10 cellular contexts compared by ENCODE assay signal in the genomic region with DNA sequence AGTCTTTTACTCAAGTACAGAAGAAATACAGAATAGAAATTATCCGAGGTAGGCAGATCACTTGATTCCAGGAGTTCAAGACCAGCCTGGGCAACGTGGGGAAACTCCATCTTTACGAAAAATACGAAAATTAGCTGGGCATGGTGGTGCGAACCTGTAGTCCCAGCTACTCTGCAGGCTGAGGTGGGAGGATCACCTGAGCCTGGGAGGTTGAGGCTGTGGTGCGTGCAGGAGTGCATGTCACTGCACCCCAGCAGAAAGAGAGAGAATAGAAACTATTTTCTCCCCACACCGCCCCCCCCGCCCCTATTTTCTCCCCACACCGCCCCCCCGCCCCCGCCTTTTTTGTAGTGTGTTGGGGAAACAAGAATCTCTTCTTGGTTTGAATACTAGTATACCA. TPM values are rescaled to one million over a fixed set of nuclear protein-coding genes. Genes with fewer than 3 reads are reported as not detected.
DNase-seq lines count a peak whose midpoint lies in the region; ATAC-seq and TF ChIP-seq lines count a peak whose summit lies in the region.
"Had no signal": no experiment of that assay in that cellular context is flagged by ENCODE, and none has a peak within 500 bp of the region (broad histone marks: within the 10 kb centered on the region; RNA-seq: fewer than 3 reads in every experiment).

No MANE protein-coding gene starts in this region.

- TF ChIP-seq POLR2A in breast epithelium (IDR thresholded peaks at IDR 0.05) (no peak), NB4 (IDR thresholded peaks at IDR 0.05; ENCODE audit: extremely low read depth, insufficient read length) (no peak)

- peaks cover 20% of the 10 kb centered on the region for H3K36me3 Mint-ChIP-seq in MCF 10A (ENCODE audit: insufficient read depth, unreplicated experiment)

- no peaks in the 10 kb centered on the region for H3K27me3 Mint-ChIP-seq in MCF 10A (ENCODE audit: insufficient read depth, unreplicated experiment)

- H3K4me1 ChIP-seq in breast epithelium: no peaks in the 10 kb centered on the region
- H3K4me1 ChIP-seq in fibroblast of lung (ENCODE audit: control insufficient read depth, extremely low read depth, insufficient read depth, low read length): no peaks in the 10 kb centered on the region
- H3K4me1 ChIP-seq in tibial artery: peaks cover 0 to 26% (median 8%) of the 10 kb centered on the region in 4 donors

- H3K36me3 ChIP-seq in breast epithelium (no peaks in the 10 kb centered on the region), fibroblast of lung (ENCODE audit: control insufficient read depth, insufficient read depth, low read length) (no peaks in the 10 kb centered on the region), tibial artery (peaks cover 0 to 4% (median 0%) of the 10 kb centered on the region in 3 donors)

- H3K4me1 Mint-ChIP-seq in MCF 10A (ENCODE audit: insufficient read depth, unreplicated experiment): peaks cover 9% of the 10 kb centered on the region

- CTCF ChIA-PET in MCF 10A (lab: Yijun Ruan, JAX): interaction anchor here (2.0 kb wide), 1 partner anchor 10 kb away, joined by 8 read pairs; no protein-coding TSS in a partner anchor

- peak overlapping the region; percentile 92 for H3K4me3 Mint-ChIP-seq in MCF 10A (ENCODE audit: unreplicated experiment)

- H3K27me3 ChIP-seq in breast epithelium: no peaks in the 10 kb centered on the region
- no peaks in the 10 kb centered on the region for H3K27me3 ChIP-seq in fibroblast of lung (ENCODE audit: control insufficient read depth, insufficient read depth, low read length)
- H3K27me3 ChIP-seq in tibial artery: no peaks in the 10 kb centered on the region

- no peaks in the 10 kb centered on the region for H3K9me3 Mint-ChIP-seq in MCF 10A (ENCODE audit: unreplicated experiment)

- H3K27ac Mint-ChIP-seq in MCF 10A (ENCODE audit: low read depth, unreplicated experiment): peak overlapping the region; percentile 91

- no peaks in the 10 kb centered on the region for H4K20me1 ChIP-seq in fibroblast of lung (ENCODE audit: control insufficient read depth, extremely low read depth, insufficient read depth, low read length)

- H3K79me2 ChIP-seq in fibroblast of lung (ENCODE audit: control insufficient read depth, insufficient read depth, low read length): peaks cover 53% of the 10 kb centered on the region

- intact Hi-C loops in MCF 10A (cut with micrococcal nuclease) (loop anchor here (10.0 kb wide), 1 partner anchor 214 kb away; a partner anchor contains a TSS), breast epithelium (cut with DNase I; ENCODE audit: low total_unique reads) (no loop called here), tibial artery (cut with DNase I; ENCODE audit: low total_unique reads) (no loop called here)

- POLR2A ChIA-PET in MCF 10A (lab: Yijun Ruan, JAX): interaction anchor here (1.4 to 4.2 kb wide), 4 partner anchors 8 to 281 kb away, joined by 3 to 28 read pairs (median 12); a partner anchor contains a TSS

- H3K27ac ChIP-seq in breast epithelium: peak overlapping the region in 1 of 2 donors; percentile 5
- no peak overlapping the region for H3K27ac ChIP-seq in fibroblast of lung (ENCODE audit: insufficient read depth, low read length)
- peak overlapping the region; percentile 92 to 94 for H3K27ac ChIP-seq in tibial artery

- peak overlapping the region; percentile 49 for H3K4me2 ChIP-seq in fibroblast of lung (ENCODE audit: extremely low read depth, insufficient read depth, low read length)

- no peak overlapping the region for H3K4me3 ChIP-seq in breast epithelium
- peak overlapping the region; percentile 82 for H3K4me3 ChIP-seq in NB4 (ENCODE audit: low read depth, low read length)
- peak overlapping the region; percentile 6 to 100 (median 81) for H3K4me3 ChIP-seq in fibroblast of lung (replicated peaks in 1 of 4; ENCODE audit: control extremely low read depth in 1 of 4, insufficient read depth in 1 of 4, low read depth in 3 of 4, low read length in 4 of 4)
- no peak overlapping the region for H3K4me3 ChIP-seq in tibial artery

- ATAC-seq in HG03457 (IDR thresholded peaks at IDR 0.05; ENCODE audit: unreplicated experiment) (no peak), GM19351 (IDR thresholded peaks at IDR 0.05; ENCODE audit: unreplicated experiment) (no peak)
- ATAC-seq: sciatic nerve had no signal

- DNase-seq in MCF 10A (ENCODE audit: unreplicated experiment) (no peak), breast epithelium (ENCODE audit: low spot score in 2 of 2) (no peak), NB4 (ENCODE audit: low read depth) (no peak), fibroblast of lung (ENCODE audit: low read depth in 2 of 2) (no peak), tibial artery (no peak), SW480 (ENCODE audit: low spot score) (no peak)
- DNase-seq: activated naive CD4-positive, alpha-beta T cell had no signal

- TF ChIP-seq CTCF in MCF 10A (IDR thresholded peaks at IDR 0.05; ENCODE audit: unreplicated experiment) (no peak), breast epithelium (IDR thresholded peaks at IDR 0.05) (no peak), NB4 (IDR thresholded peaks at IDR 0.05; ENCODE audit: low read depth, low read length) (no peak), fibroblast of lung (conservative IDR thresholded peaks at IDR 0.05 in 1 of 2, IDR thresholded peaks at IDR 0.05 in 1 of 2; ENCODE audit: low read depth in 1 of 2, low read length in 2 of 2) (no peak), tibial artery (IDR thresholded peaks at IDR 0.05) (no peak)

- no TSS peak for BruUV-seq in MCF 10A (replicated peaks; lab: Mats Ljungman, UMichigan)

- H2AFZ ChIP-seq in fibroblast of lung (ENCODE audit: low read length): no peak overlapping the region

- H3K9me3 ChIP-seq in breast epithelium: no peaks in the 10 kb centered on the region
- H3K9me3 ChIP-seq in fibroblast of lung (ENCODE audit: control insufficient read depth, insufficient read depth, low read depth, low read length): no peaks in the 10 kb centered on the region
- H3K9me3 ChIP-seq in tibial artery: no peaks in the 10 kb centered on the region

- H3K9ac ChIP-seq in fibroblast of lung (ENCODE audit: insufficient read depth, low read length): no peak overlapping the region

RNA-seq across cellular contexts. Expression of a gene that starts 2.2 kb away (rescaled TPM):
- 72.5 and 86.9 TPM in 2 replicates for total RNA-seq in MCF 10A (2022)
- 10 to 100 TPM; 46.1 to 84.0 (median 70.8) TPM for total RNA-seq in breast epithelium
- total RNA-seq in fibroblast of lung: 51.4 and 59.6 TPM in 2 replicates
- 56.3 and 77.9 TPM in 2 replicates for polyA plus RNA-seq in fibroblast of lung
- polyA plus RNA-seq in fibroblast of lung (2012): 40.1 and 50.8 TPM in 2 replicates
- 35.4 and 49.0 TPM in 2 replicates for polyA minus RNA-seq in fibroblast of lung (ENCODE audit: low replicate concordance)

Comparison
In these comparisons a context has a peak if more than half of its experiments do, and no peak if none do; other contexts are left out.
1. H3K4me3 ChIP-seq: peak in NB4 (single experiment) and fibroblast of lung (4 of 4); none in breast epithelium (0 of 3) and tibial artery (0 of 2).